ENCODE assay signal across 8 cellular contexts in genomic region chr10:31467791-31468535, GRCh38.
DNase-seq lines count a peak whose midpoint lies in the region; ATAC-seq and TF ChIP-seq lines count a peak whose summit lies in the region.

No MANE protein-coding gene starts in this region.

- peaks cover 64% of the 10 kb centered on the region for H3K36me3 Mint-ChIP-seq in activated T-helper 2 cell treated with anti-CD3 and anti-CD28 coated beads, Interferon-gamma antibody, Interleukin-2, Interleukin-4, amounts not matched to agents 10 μg/mL and 5 μg/mL and 100 μg/mL, durations not matched to agents 14 hours and 24 hours and 36 hours (ENCODE audit: low read depth)

- peak; percentile 17 for ATAC-seq in sciatic nerve

- H3K4me3 ChIP-seq in fibroblast of the aortic adventitia (ENCODE audit: low read depth, low read length) = no peak overlapping the region

- H3K4me1 Mint-ChIP-seq in activated T-helper 2 cell treated with anti-CD3 and anti-CD28 coated beads, Interferon-gamma antibody, Interleukin-2, Interleukin-4, amounts not matched to agents 10 μg/mL and 5 μg/mL and 100 μg/mL, durations not matched to agents 14 hours and 24 hours and 36 hours (ENCODE audit: low read depth) = no peaks in the 10 kb centered on the region

- peak; percentile 0 for DNase-seq in NCI-H146 (lab: John Stamatoyannopoulos, UW)
- DNase-seq in NCI-H146 treated with DMSO at 0.1 percent for 48 hours (lab: John Stamatoyannopoulos, UW; ENCODE audit: unreplicated experiment) = no peak
- peak; percentile 57 for DNase-seq in NCI-H748 (lab: John Stamatoyannopoulos, UW; ENCODE audit: unreplicated experiment)
- DNase-seq in fibroblast of the aortic adventitia (ENCODE audit: low read depth) = peak; percentile 14
- DNase-seq in sciatic nerve (ENCODE audit: low spot score) = peak; percentile 40
- DNase-seq in amniotic stem cell (lab: John Stamatoyannopoulos, UW) = no peak
- DNase-seq in activated T-helper 2 cell treated with anti-CD3 and anti-CD28 coated beads, Interferon-gamma antibody, Interleukin-2, Interleukin-4, amounts not matched to agents 10 μg/mL and 5 μg/mL and 100 μg/mL, durations not matched to agents 14 hours and 24 hours and 36 hours (ENCODE audit: low spot score) = no peak
- no peak for DNase-seq in NCI-H2171 (lab: John Stamatoyannopoulos, UW)

- intact Hi-C loops in sciatic nerve (cut with DNase I) = no loop called here
- intact Hi-C loops in activated T-helper 2 cell treated with anti-CD3 and anti-CD28 coated beads, Interferon-gamma antibody, Interleukin-2, Interleukin-4, amounts not matched to agents 10 μg/mL and 5 μg/mL and 100 μg/mL, durations not matched to agents 14 hours and 24 hours and 36 hours (cut with micrococcal nuclease) = no loop called here

- TF ChIP-seq CTCF in fibroblast of the aortic adventitia (IDR thresholded peaks at IDR 0.05; ENCODE audit: insufficient read depth, low read length) = peak; percentile 51

- H3K27me3 Mint-ChIP-seq in activated T-helper 2 cell treated with anti-CD3 and anti-CD28 coated beads, Interferon-gamma antibody, Interleukin-2, Interleukin-4, amounts not matched to agents 10 μg/mL and 5 μg/mL and 100 μg/mL, durations not matched to agents 14 hours and 24 hours and 36 hours (ENCODE audit: low read depth) = no peaks in the 10 kb centered on the region

- no peak overlapping the region for H3K4me3 Mint-ChIP-seq in activated T-helper 2 cell treated with anti-CD3 and anti-CD28 coated beads, Interferon-gamma antibody, Interleukin-2, Interleukin-4, amounts not matched to agents 10 μg/mL and 5 μg/mL and 100 μg/mL, durations not matched to agents 14 hours and 24 hours and 36 hours (ENCODE audit: low read depth)

- peaks cover 51% of the 10 kb centered on the region for H3K9me3 Mint-ChIP-seq in activated T-helper 2 cell treated with anti-CD3 and anti-CD28 coated beads, Interferon-gamma antibody, Interleukin-2, Interleukin-4, amounts not matched to agents 10 μg/mL and 5 μg/mL and 100 μg/mL, durations not matched to agents 14 hours and 24 hours and 36 hours

- no peak overlapping the region for H3K27ac Mint-ChIP-seq in activated T-helper 2 cell treated with anti-CD3 and anti-CD28 coated beads, Interferon-gamma antibody, Interleukin-2, Interleukin-4, amounts not matched to agents 10 μg/mL and 5 μg/mL and 100 μg/mL, durations not matched to agents 14 hours and 24 hours and 36 hours

Comparison
In these comparisons a context has a peak if more than half of its experiments do, and no peak if none do; other contexts are left out.
1. DNase-seq: peak in NCI-H146 (single experiment), NCI-H748 (single experiment), fibroblast of the aortic adventitia (single experiment) and sciatic nerve (single experiment); none in NCI-H146 treated with DMSO at 0.1 percent for 48 hours (single experiment), amniotic stem cell (single experiment), activated T-helper 2 cell treated with anti-CD3 and anti-CD28 coated beads, Interferon-gamma antibody, Interleukin-2, Interleukin-4, amounts not matched to agents 10 μg/mL and 5 μg/mL and 100 μg/mL, durations not matched to agents 14 hours and 24 hours and 36 hours (single experiment) and NCI-H2171 (single experiment).